Comparison of ENCODE assay signal across 25 cellular contexts in the genomic region with DNA sequence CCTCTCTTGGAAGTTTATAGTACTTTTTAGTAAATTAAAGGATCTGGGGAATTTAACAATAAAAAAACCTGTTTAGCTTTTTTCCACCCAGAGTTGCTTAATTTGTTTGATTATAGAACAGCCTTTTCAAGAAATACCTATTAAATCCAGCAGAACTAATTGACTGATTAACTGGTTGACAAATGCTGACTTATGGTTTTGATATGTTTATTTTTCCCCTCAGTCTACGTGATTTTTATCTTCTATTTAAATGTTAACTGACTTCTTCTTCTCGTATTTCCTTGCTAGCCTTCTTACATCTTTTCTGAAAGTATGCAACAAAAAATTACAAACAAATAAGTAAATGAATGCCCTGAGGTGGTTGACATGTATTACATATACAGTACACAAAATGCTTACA.
DNase-seq lines count a peak whose midpoint lies in the region; FAIRE-seq and TF ChIP-seq lines count a peak whose summit lies in the region.
"Had no signal": no experiment of that assay in that cellular context is flagged by ENCODE, and none has a peak within 500 bp of the region (broad histone marks: within the 10 kb centered on the region; RNA-seq: fewer than 3 reads in every experiment).

No MANE protein-coding gene starts in this region.

- TF ChIP-seq CTCF in MCF 10A (IDR thresholded peaks at IDR 0.05; ENCODE audit: unreplicated experiment) (no peak), breast epithelium (IDR thresholded peaks at IDR 0.05) (no peak), bronchial epithelial cell (IDR thresholded peaks at IDR 0.05; ENCODE audit: insufficient read depth, low read length, severe bottlenecking) (no peak)

- DNase-seq in MCF 10A (ENCODE audit: unreplicated experiment) (no peak), breast epithelium (ENCODE audit: low spot score in 2 of 2) (no peak), M059J (ENCODE audit: low read depth) (peak; percentile 9), bronchial epithelial cell (ENCODE audit: low read depth) (peak; percentile 33), OCI-M1 (lab: John Stamatoyannopoulos, UW) (no peak), SK-N-DZ (ENCODE audit: low spot score) (no peak)
- no peak for DNase-seq in T-helper 2 cell treated with Interferon-gamma antibody and Interleukin-4, amounts not matched to agents 5 μg/mL and 100 μg/mL, for 36 hours (ENCODE audit: low spot score)
- no peak for DNase-seq in activated CD4-positive, alpha-beta T cell treated with anti-CD3 and anti-CD28 coated beads for 48 hours
- DNase-seq: 8988T; ACHN; AML-193; BE2C; Calu3; CD4-positive, alpha-beta memory T cell; COR-L47; DMS53; DMS79 treated with DMSO at 0.1 percent for 48 hours; GF-D8; H7; HCEC 1CT had no signal

- no peak for TF ChIP-seq POLR2A in breast epithelium (IDR thresholded peaks at IDR 0.05)

- H3K27me3 ChIP-seq in breast epithelium (no peaks in the 10 kb centered on the region), bronchial epithelial cell (ENCODE audit: control insufficient read depth, insufficient read depth, low read length) (no peaks in the 10 kb centered on the region)
- H3K27me3 ChIP-seq: BE2C; BLaER1 treated with 17β-estradiol and CSF1 and Interleukin-3, amounts not matched to agents 10 nM and 100 nM had no signal

- BruUV-seq in MCF 10A (replicated peaks; lab: Mats Ljungman, UMichigan), result no TSS peak

- H3K36me3 Mint-ChIP-seq in MCF 10A (ENCODE audit: insufficient read depth, unreplicated experiment), result no peaks in the 10 kb centered on the region
- no peaks in the 10 kb centered on the region for H3K36me3 Mint-ChIP-seq in T-helper 2 cell treated with Interferon-gamma antibody and Interleukin-4, amounts not matched to agents 5 μg/mL and 100 μg/mL, for 36 hours (ENCODE audit: low read depth)
- H3K36me3 Mint-ChIP-seq: CD4-positive, alpha-beta memory T cell had no signal

- H3K4me3 ChIP-seq in breast epithelium (no peak overlapping the region), bronchial epithelial cell (ENCODE audit: low read depth, low read length) (no peak overlapping the region)
- H3K4me3 ChIP-seq: A549; BLaER1 treated with 17β-estradiol and CSF1 and Interleukin-3, amounts not matched to agents 10 nM and 100 nM had no signal

- H3K27ac Mint-ChIP-seq in MCF 10A (ENCODE audit: low read depth, unreplicated experiment), result peak overlapping the region; percentile 58
- no peak overlapping the region for H3K27ac Mint-ChIP-seq in T-helper 2 cell treated with Interferon-gamma antibody and Interleukin-4, amounts not matched to agents 5 μg/mL and 100 μg/mL, for 36 hours
- H3K27ac Mint-ChIP-seq: CD4-positive, alpha-beta memory T cell had no signal

- H3K27me3 Mint-ChIP-seq in MCF 10A (ENCODE audit: insufficient read depth, unreplicated experiment), result no peaks in the 10 kb centered on the region
- H3K27me3 Mint-ChIP-seq in T-helper 2 cell treated with Interferon-gamma antibody and Interleukin-4, amounts not matched to agents 5 μg/mL and 100 μg/mL, for 36 hours (ENCODE audit: low read depth), result no peaks in the 10 kb centered on the region
- H3K27me3 Mint-ChIP-seq: CD4-positive, alpha-beta memory T cell had no signal

- intact Hi-C loops in MCF 10A (cut with micrococcal nuclease), result no loop called here
- intact Hi-C loops in breast epithelium (cut with DNase I; ENCODE audit: low total_unique reads), result no loop called here

- H3K27ac ChIP-seq in breast epithelium, result no peak overlapping the region
- H3K27ac ChIP-seq: A549; BLaER1 treated with 17β-estradiol and CSF1 and Interleukin-3, amounts not matched to agents 10 nM and 100 nM had no signal

- no peaks in the 10 kb centered on the region for H3K9me3 ChIP-seq in breast epithelium
- H3K9me3 ChIP-seq: A549; BE2C; BLaER1 treated with 17β-estradiol and CSF1 and Interleukin-3, amounts not matched to agents 10 nM and 100 nM had no signal

- H3K36me3 ChIP-seq in breast epithelium (no peaks in the 10 kb centered on the region), bronchial epithelial cell (ENCODE audit: control insufficient read depth, insufficient read depth, low read length) (no peaks in the 10 kb centered on the region)
- H3K36me3 ChIP-seq: BE2C; BLaER1 treated with 17β-estradiol and CSF1 and Interleukin-3, amounts not matched to agents 10 nM and 100 nM had no signal

- no peaks in the 10 kb centered on the region for H3K9me3 Mint-ChIP-seq in MCF 10A (ENCODE audit: unreplicated experiment)
- H3K9me3 Mint-ChIP-seq in T-helper 2 cell treated with Interferon-gamma antibody and Interleukin-4, amounts not matched to agents 5 μg/mL and 100 μg/mL, for 36 hours, result peaks cover 10% of the 10 kb centered on the region

- no peak overlapping the region for H3K4me3 Mint-ChIP-seq in MCF 10A (ENCODE audit: unreplicated experiment)
- no peak overlapping the region for H3K4me3 Mint-ChIP-seq in T-helper 2 cell treated with Interferon-gamma antibody and Interleukin-4, amounts not matched to agents 5 μg/mL and 100 μg/mL, for 36 hours
- H3K4me3 Mint-ChIP-seq: CD4-positive, alpha-beta memory T cell had no signal

- POLR2A ChIA-PET in MCF 10A (lab: Yijun Ruan, JAX), result interaction anchor here (1.1 kb wide), 1 partner anchor 11 kb away, joined by 3 read pairs; no protein-coding TSS in a partner anchor

- no peaks in the 10 kb centered on the region for H3K4me1 ChIP-seq in breast epithelium
- H3K4me1 ChIP-seq: A549; BE2C; BLaER1 treated with 17β-estradiol and CSF1 and Interleukin-3, amounts not matched to agents 10 nM and 100 nM had no signal

- FAIRE-seq in bronchial epithelial cell (lab: Jason Lieb, UNC), result no peak
- FAIRE-seq: A549, GM12891, GM18507, H1 had no signal

- peaks cover 26% of the 10 kb centered on the region for H3K4me1 Mint-ChIP-seq in MCF 10A (ENCODE audit: insufficient read depth, unreplicated experiment)
- no peaks in the 10 kb centered on the region for H3K4me1 Mint-ChIP-seq in T-helper 2 cell treated with Interferon-gamma antibody and Interleukin-4, amounts not matched to agents 5 μg/mL and 100 μg/mL, for 36 hours (ENCODE audit: low read depth)
- H3K4me1 Mint-ChIP-seq: CD4-positive, alpha-beta memory T cell had no signal

- CTCF ChIA-PET in MCF 10A (lab: Yijun Ruan, JAX), result no interaction called here

Comparison
In these comparisons a context has a peak if more than half of its experiments do, and no peak if none do; other contexts are left out.
1. DNase-seq: peak in M059J (single experiment) and bronchial epithelial cell (single experiment); none in MCF 10A (single experiment), breast epithelium (0 of 2), T-helper 2 cell treated with Interferon-gamma antibody and Interleukin-4, amounts not matched to agents 5 μg/mL and 100 μg/mL, for 36 hours (single experiment), OCI-M1 (single experiment), activated CD4-positive, alpha-beta T cell treated with anti-CD3 and anti-CD28 coated beads for 48 hours (single experiment) and SK-N-DZ (single experiment).